1 cellular context compared by ENCODE assay signal in genomic region chr16:87383522-87384161, GRCh38.
TF ChIP-seq lines count a peak whose summit lies in the region.

Gene FBXO31, minus strand, starts transcription at chr16:87383776. Its CDS starts 32 bp downstream, at chr16:87383744.

TF ChIP-seq in HepG2, 621 proteins besides CTCF, POLR2A, EP300 and RAD21 (continued from another document and continues in another):
- TF ChIP-seq THAP8 (CRISPR knock-in tag; IDR thresholded peaks at IDR 0.05; ENCODE audit: borderline replicate concordance) = no peak; the same call in 1 of the 2 replicates
- peak; percentile 92 for TF ChIP-seq HOXA3 (CRISPR knock-in tag; IDR thresholded peaks at IDR 0.05)
- TF ChIP-seq ZBTB43 (CRISPR knock-in tag; conservative IDR thresholded peaks at IDR 0.05) = no peak
- 0 out of 2 replicates have a peak, but pooled peaks have one; percentile 21 for TF ChIP-seq ZSCAN30 (CRISPR knock-in tag; IDR thresholded peaks at IDR 0.05)
- 0 out of 2 replicates have a peak, but pooled peaks have one; percentile 43 for TF ChIP-seq ZNF878 (CRISPR knock-in tag; IDR thresholded peaks at IDR 0.05)
- TF ChIP-seq JUND (CRISPR knock-in tag; IDR thresholded peaks at IDR 0.05) = peak; percentile 74
- no peak for TF ChIP-seq HNRNPH1 (optimal IDR thresholded peaks at IDR 0.05; ENCODE audit: low read depth, low read length)
- no peak; the same call in 1 of the 2 replicates for TF ChIP-seq ZNF33B (CRISPR knock-in tag; IDR thresholded peaks at IDR 0.05)
- TF ChIP-seq SIX1 (CRISPR knock-in tag; IDR thresholded peaks at IDR 0.05; ENCODE audit: borderline replicate concordance) = peak; percentile 39; the same call in 1 of the 2 replicates
- peak; percentile 94 for TF ChIP-seq ZFP62 (CRISPR knock-in tag; IDR thresholded peaks at IDR 0.05)
- TF ChIP-seq DNMT1 (CRISPR knock-in tag; IDR thresholded peaks at IDR 0.05) = peak; percentile 70; the same call in 1 of the 2 replicates
- peak; percentile 99 for TF ChIP-seq ZNF24 (IDR thresholded peaks at IDR 0.05)
- peak; percentile 83 for TF ChIP-seq AGO2 (optimal IDR thresholded peaks at IDR 0.05; ENCODE audit: low read depth, low read length)
- TF ChIP-seq SMARCE1 (IDR thresholded peaks at IDR 0.05; ENCODE audit: borderline replicate concordance) = no peak
- TF ChIP-seq ZNF605 (CRISPR knock-in tag; IDR thresholded peaks at IDR 0.05) = no peak
- TF ChIP-seq KDM2A (CRISPR knock-in tag; IDR thresholded peaks at IDR 0.05; ENCODE audit: borderline replicate concordance, low read depth) = peak; percentile 97
- TF ChIP-seq PLSCR1 (CRISPR knock-in tag; IDR thresholded peaks at IDR 0.05; ENCODE audit: borderline replicate concordance) = no peak
- TF ChIP-seq IKZF5 (CRISPR knock-in tag; IDR thresholded peaks at IDR 0.05) = peak; percentile 91
- peak; percentile 96; the same call in 1 of the 2 replicates for TF ChIP-seq ZNF816 (CRISPR knock-in tag; IDR thresholded peaks at IDR 0.05; ENCODE audit: borderline replicate concordance)
- TF ChIP-seq KDM3A (CRISPR knock-in tag; IDR thresholded peaks at IDR 0.05; ENCODE audit: low read depth) = no peak; the same call in 1 of the 2 replicates
- TF ChIP-seq ZNF619 (CRISPR knock-in tag; IDR thresholded peaks at IDR 0.05) = peak; percentile 87; the same call in 1 of the 2 replicates
- peak; percentile 59 for TF ChIP-seq ZNF776 (CRISPR knock-in tag; IDR thresholded peaks at IDR 0.05)
- TF ChIP-seq PRMT3 (CRISPR knock-in tag; IDR thresholded peaks at IDR 0.05; ENCODE audit: borderline replicate concordance, low read depth) = peak; percentile 97
- peak; percentile 73 for TF ChIP-seq HOXA5 (CRISPR knock-in tag; IDR thresholded peaks at IDR 0.05)
- TF ChIP-seq RFX3 (CRISPR knock-in tag; IDR thresholded peaks at IDR 0.05) = no peak
- no peak for TF ChIP-seq ZNF577 (CRISPR knock-in tag; IDR thresholded peaks at IDR 0.05; ENCODE audit: borderline replicate concordance, low read depth)
- TF ChIP-seq ZNF549 (CRISPR knock-in tag; IDR thresholded peaks at IDR 0.05) = no peak
- TF ChIP-seq ZNF431 (CRISPR knock-in tag; IDR thresholded peaks at IDR 0.05; ENCODE audit: borderline replicate concordance, low read depth) = no peak; the same call in 1 of the 2 replicates
- TF ChIP-seq SMARCC2 (IDR thresholded peaks at IDR 0.05) = no peak
- TF ChIP-seq ZNF296 (CRISPR knock-in tag; conservative IDR thresholded peaks at IDR 0.05) = no peak
- no peak for TF ChIP-seq SNRNP70 (IDR thresholded peaks at IDR 0.05; ENCODE audit: low read depth, low read length)
- no peak for TF ChIP-seq RORA (CRISPR knock-in tag; IDR thresholded peaks at IDR 0.05)
- no peak for TF ChIP-seq NFIB (CRISPR knock-in tag; IDR thresholded peaks at IDR 0.05; ENCODE audit: borderline replicate concordance)
- peak; percentile 82 for TF ChIP-seq KMT2A (CRISPR knock-in tag; IDR thresholded peaks at IDR 0.05)
- no peak for TF ChIP-seq ZNF770 (CRISPR knock-in tag; IDR thresholded peaks at IDR 0.05)
- TF ChIP-seq ARNTL (CRISPR knock-in tag; IDR thresholded peaks at IDR 0.05) = peak; percentile 79
- no peak; the same call in 1 of the 2 replicates for TF ChIP-seq ZMAT3 (CRISPR knock-in tag; conservative IDR thresholded peaks at IDR 0.05)
- peak; percentile 65 for TF ChIP-seq KAT7 (CRISPR knock-in tag; IDR thresholded peaks at IDR 0.05; ENCODE audit: borderline replicate concordance)
- TF ChIP-seq ZZZ3 (CRISPR knock-in tag; IDR thresholded peaks at IDR 0.05; ENCODE audit: borderline replicate concordance) = no peak
- TF ChIP-seq ATF5 (CRISPR knock-in tag; IDR thresholded peaks at IDR 0.05; ENCODE audit: low read depth) = peak; percentile 73; the same call in 1 of the 2 replicates
- TF ChIP-seq KLF6 (CRISPR knock-in tag; IDR thresholded peaks at IDR 0.05) = peak; percentile 93
- TF ChIP-seq RERE (CRISPR knock-in tag; IDR thresholded peaks at IDR 0.05; ENCODE audit: low read depth) = peak; percentile 58; the same call in 1 of the 2 replicates
- peak; percentile 88 for TF ChIP-seq HIVEP1 (CRISPR knock-in tag; IDR thresholded peaks at IDR 0.05)
- TF ChIP-seq ZNF7 (CRISPR knock-in tag; IDR thresholded peaks at IDR 0.05) = no peak
- TF ChIP-seq CCDC6 (CRISPR knock-in tag; IDR thresholded peaks at IDR 0.05) = peak; percentile 99
- no peak; the same call in 1 of the 2 replicates for TF ChIP-seq ZNF143 (CRISPR knock-in tag; IDR thresholded peaks at IDR 0.05)
- TF ChIP-seq SP5 (CRISPR knock-in tag; IDR thresholded peaks at IDR 0.05; ENCODE audit: borderline replicate concordance, low read depth) = peak; percentile 86
- TF ChIP-seq PAX8 (CRISPR knock-in tag; IDR thresholded peaks at IDR 0.05; ENCODE audit: borderline replicate concordance) = 0 out of 2 replicates have a peak, but pooled peaks have one; percentile 10
- TF ChIP-seq ZNF800 (CRISPR knock-in tag; IDR thresholded peaks at IDR 0.05) = no peak
- TF ChIP-seq HINFP (CRISPR knock-in tag; IDR thresholded peaks at IDR 0.05; ENCODE audit: low read depth) = no peak; the same call in 1 of the 2 replicates
- no peak for TF ChIP-seq SNAI1 (CRISPR knock-in tag; IDR thresholded peaks at IDR 0.05; ENCODE audit: borderline replicate concordance)
- TF ChIP-seq MIER2 (CRISPR knock-in tag; IDR thresholded peaks at IDR 0.05) = peak; percentile 78; the same call in 1 of the 2 replicates
